ENCODE assay signal across 28 cellular contexts in genomic region chr14:28678887-28679286, GRCh38.
"Had no signal": no experiment of that assay in that cellular context is flagged by ENCODE, and none has a peak within 500 bp of the region (broad histone marks: within the 10 kb centered on the region; RNA-seq: fewer than 3 reads in every experiment).

No MANE protein-coding gene starts in this region.

- FAIRE-seq: bronchial epithelial cell had no signal

- H3K27me3 ChIP-seq: adrenal gland, Peyer's patch, SJSA1 had no signal

- H3K9me3 ChIP-seq: adrenal gland, Peyer's patch, SJSA1, SK-N-SH had no signal

- DNase-seq: activated CD4-positive, alpha-beta memory T cell treated with anti-CD3 and anti-CD28 coated beads for 36 hours; activated CD4-positive, alpha-beta T cell treated with anti-CD3 and anti-CD28 coated beads for 4 hours; activated CD4-positive, alpha-beta T cell treated with anti-CD3 and anti-CD28 coated beads, Interleukin-2, amount 50 U/mL, for 1 hour; activated CD8-positive, alpha-beta memory T cell treated with anti-CD3 and anti-CD28 coated beads, Interleukin-2, amount 50 U/mL, for 4 hours; activated gamma-delta T cell treated with Interleukin-2 at 50 U/mL for 16 hours; activated naive CD4-positive, alpha-beta T cell treated with anti-CD3 and anti-CD28 coated beads for 36 hours; activated T-cell treated with anti-CD3 and anti-CD28 coated beads for 4 hours; activated T-cell treated with anti-CD3 and anti-CD28 coated beads, Interleukin-2, amount 50 U/mL, for 4 hours; adrenal gland; caudate nucleus; cerebellar nuclear complex; NCI-H1105; NCI-H1417 treated with DMSO at 0.1 percent for 48 hours; NCI-H187 treated with DMSO at 0.1 percent for 48 hours; NCI-H2081; NCI-H2171; NCI-H446 treated with DMSO at 0.1 percent for 48 hours; NCI-H526; Peyer's patch; RPMI8226; SHP77 treated with DMSO at 0.1 percent for 48 hours; SK-N-SH had no signal

- H3K9ac ChIP-seq: KMS-11, SK-N-SH had no signal

- H3K36me3 ChIP-seq: adrenal gland, Peyer's patch, SJSA1 had no signal

- H3K4me3 ChIP-seq: adrenal gland, Peyer's patch, SJSA1 had no signal

- H3K27ac ChIP-seq: adrenal gland, KMS-11, Peyer's patch, SJSA1 had no signal

- H3K4me1 ChIP-seq: adrenal gland, Peyer's patch had no signal

- H3K4me2 ChIP-seq: KMS-11, SK-N-SH had no signal

- ATAC-seq: activated CD4-positive, CD25-positive, alpha-beta regulatory T cell treated with anti-CD3 and anti-CD28 coated beads, Interleukin-2, amount 50 U/mL, for 24 hours; activated naive CD4-positive, alpha-beta T cell treated with anti-CD3 and anti-CD28 coated beads, Interleukin-2, amount 50 U/mL, for 72 hours; activated T-cell treated with anti-CD3 and anti-CD28 coated beads, Interleukin-2, amount 50 U/mL, for 4 hours; WTC11 had no signal
